1 cellular context compared by ENCODE assay signal in genomic region chr12:68686595-68687521, GRCh38.
TF ChIP-seq lines count a peak whose summit lies in the region.

TSS of gene NUP107 (plus strand) at chr12:68686978. CDS start at chr12:68687066, 88 bp downstream.

TF ChIP-seq in K562, 482 proteins besides CTCF, POLR2A, EP300 and RAD21 (continued from another document and continues in another):
- TF ChIP-seq ZBTB49 (CRISPR knock-in tag; IDR thresholded peaks at IDR 0.05; ENCODE audit: borderline replicate concordance) (no peak), NR4A1 (CRISPR knock-in tag; IDR thresholded peaks at IDR 0.05) (no peak), NR4A1 (tag; IDR thresholded peaks at IDR 0.05) (peak; percentile 59), TAF15 (IDR thresholded peaks at IDR 0.05; ENCODE audit: low read depth, low read length) (no peak), TRIM28 (IDR thresholded peaks at IDR 0.05) (no peak), KLF1 (tag; IDR thresholded peaks at IDR 0.05) (peak; percentile 92), THAP7 (CRISPR knock-in tag; IDR thresholded peaks at IDR 0.05) (no peak; the same call in 1 of the 2 replicates), ZNF174 (CRISPR knock-in tag; IDR thresholded peaks at IDR 0.05) (no peak), POLR2AphosphoS5 (IDR thresholded peaks at IDR 0.05; ENCODE audit: control insufficient read depth, insufficient read depth, low read depth, low read length) (peak; percentile 91), KAT2B (IDR thresholded peaks at IDR 0.05; ENCODE audit: low read depth, low read length) (no peak), ZSCAN29 (IDR thresholded peaks at IDR 0.05) (no peak), ZNF785 (CRISPR knock-in tag; IDR thresholded peaks at IDR 0.05) (no peak), FOSL1 (tag; conservative IDR thresholded peaks at IDR 0.05) (peak; percentile 68; the same call in 1 of the 2 replicates), ZNF695 (CRISPR knock-in tag; IDR thresholded peaks at IDR 0.05) (no peak), PCBP2 (IDR thresholded peaks at IDR 0.05; ENCODE audit: low read depth, low read length, poor library complexity, severe bottlenecking) (no peak), HMG20B (CRISPR knock-in tag; IDR thresholded peaks at IDR 0.05) (no peak), SMC3 (conservative IDR thresholded peaks at IDR 0.05; ENCODE audit: insufficient read depth, low read depth, low read length) (no peak), MED1 (CRISPR knock-in tag; IDR thresholded peaks at IDR 0.05; ENCODE audit: borderline replicate concordance) (no peak), POLR2AphosphoS2 (IDR thresholded peaks at IDR 0.05; ENCODE audit: low read length) (no peak), ZNF408 (CRISPR knock-in tag; IDR thresholded peaks at IDR 0.05; ENCODE audit: low read depth) (no peak), CTBP1 (IDR thresholded peaks at IDR 0.05; ENCODE audit: borderline replicate concordance) (peak; percentile 90), SP1 (CRISPR knock-in tag; IDR thresholded peaks at IDR 0.05) (peak; percentile 82), MXI1 (IDR thresholded peaks at IDR 0.05; ENCODE audit: low read depth, low read length) (no peak), KDM5B (IDR thresholded peaks at IDR 0.05; ENCODE audit: insufficient replicate concordance, low read depth, low read length) (peak; percentile 77), RBM25 (IDR thresholded peaks at IDR 0.05; ENCODE audit: low read depth, low read length, severe bottlenecking) (no peak), FOXJ3 (CRISPR knock-in tag; IDR thresholded peaks at IDR 0.05) (no peak), NONO (IDR thresholded peaks at IDR 0.05; ENCODE audit: low read depth in 2 of 2, low read length in 1 of 2) (0 out of 4 replicates have a peak, but pooled peaks of 1 of the 2 experiments have one; percentile 40), RFX5 (IDR thresholded peaks at IDR 0.05; ENCODE audit: low read depth, low read length) (no peak), MBD2 (IDR thresholded peaks at IDR 0.05; ENCODE audit: borderline replicate concordance, low read depth) (peak; percentile 88), ZNF583 (CRISPR knock-in tag; IDR thresholded peaks at IDR 0.05) (peak; percentile 71; the same call in 1 of the 2 replicates), NR3C1 (CRISPR knock-in tag; IDR thresholded peaks at IDR 0.05) (no peak), TBL1XR1 (IDR thresholded peaks at IDR 0.05; ENCODE audit: low read length in 2 of 2) (peak; percentile 79 to 92; a peak in 3 of 4 replicates), JUN (IDR thresholded peaks at IDR 0.05; ENCODE audit: borderline replicate concordance, low read depth, low read length) (peak; percentile 71), JUN (CRISPR knock-in tag; IDR thresholded peaks at IDR 0.05; ENCODE audit: borderline replicate concordance) (no peak), ZNF282 (CRISPR knock-in tag; IDR thresholded peaks at IDR 0.05) (no peak), DEAF1 (CRISPR knock-in tag; IDR thresholded peaks at IDR 0.05) (peak; percentile 13; the same call in 1 of the 2 replicates), FUS (optimal IDR thresholded peaks at IDR 0.05; ENCODE audit: low read depth, low read length) (no peak), CGGBP1 (CRISPR knock-in tag; IDR thresholded peaks at IDR 0.05) (no peak), E2F1 (CRISPR knock-in tag; IDR thresholded peaks at IDR 0.05) (peak; percentile 65; the same call in 1 of the 2 replicates), ZEB2 (IDR thresholded peaks at IDR 0.05) (peak; percentile 96), TCFL5 (CRISPR knock-in tag; conservative IDR thresholded peaks at IDR 0.05) (no peak)
- TF ChIP-seq, protein P1, sequence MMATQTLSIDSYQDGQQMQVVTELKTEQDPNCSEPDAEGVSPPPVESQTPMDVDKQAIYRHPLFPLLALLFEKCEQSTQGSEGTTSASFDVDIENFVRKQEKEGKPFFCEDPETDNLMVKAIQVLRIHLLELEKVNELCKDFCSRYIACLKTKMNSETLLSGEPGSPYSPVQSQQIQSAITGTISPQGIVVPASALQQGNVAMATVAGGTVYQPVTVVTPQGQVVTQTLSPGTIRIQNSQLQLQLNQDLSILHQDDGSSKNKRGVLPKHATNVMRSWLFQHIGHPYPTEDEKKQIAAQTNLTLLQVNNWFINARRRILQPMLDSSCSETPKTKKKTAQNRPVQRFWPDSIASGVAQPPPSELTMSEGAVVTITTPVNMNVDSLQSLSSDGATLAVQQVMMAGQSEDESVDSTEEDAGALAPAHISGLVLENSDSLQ (IDR thresholded peaks at IDR 0.05), result peak; percentile 83
- TF ChIP-seq, protein P2, sequence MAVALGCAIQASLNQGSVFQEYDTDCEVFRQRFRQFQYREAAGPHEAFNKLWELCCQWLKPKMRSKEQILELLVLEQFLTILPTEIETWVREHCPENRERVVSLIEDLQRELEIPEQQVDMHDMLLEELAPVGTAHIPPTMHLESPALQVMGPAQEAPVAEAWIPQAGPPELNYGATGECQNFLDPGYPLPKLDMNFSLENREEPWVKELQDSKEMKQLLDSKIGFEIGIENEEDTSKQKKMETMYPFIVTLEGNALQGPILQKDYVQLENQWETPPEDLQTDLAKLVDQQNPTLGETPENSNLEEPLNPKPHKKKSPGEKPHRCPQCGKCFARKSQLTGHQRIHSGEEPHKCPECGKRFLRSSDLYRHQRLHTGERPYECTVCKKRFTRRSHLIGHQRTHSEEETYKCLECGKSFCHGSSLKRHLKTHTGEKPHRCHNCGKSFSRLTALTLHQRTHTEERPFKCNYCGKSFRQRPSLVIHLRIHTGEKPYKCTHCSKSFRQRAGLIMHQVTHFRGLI (CRISPR knock-in tag; IDR thresholded peaks at IDR 0.05), result no peak
- TF ChIP-seq, protein P3, sequence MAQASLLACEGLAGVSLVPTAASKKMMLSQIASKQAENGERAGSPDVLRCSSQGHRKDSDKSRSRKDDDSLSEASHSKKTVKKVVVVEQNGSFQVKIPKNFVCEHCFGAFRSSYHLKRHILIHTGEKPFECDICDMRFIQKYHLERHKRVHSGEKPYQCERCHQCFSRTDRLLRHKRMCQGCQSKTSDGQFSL (CRISPR knock-in tag; IDR thresholded peaks at IDR 0.05), result no peak
- TF ChIP-seq, protein P3 (tag; IDR thresholded peaks at IDR 0.05), result no peak
- TF ChIP-seq, protein P4, sequence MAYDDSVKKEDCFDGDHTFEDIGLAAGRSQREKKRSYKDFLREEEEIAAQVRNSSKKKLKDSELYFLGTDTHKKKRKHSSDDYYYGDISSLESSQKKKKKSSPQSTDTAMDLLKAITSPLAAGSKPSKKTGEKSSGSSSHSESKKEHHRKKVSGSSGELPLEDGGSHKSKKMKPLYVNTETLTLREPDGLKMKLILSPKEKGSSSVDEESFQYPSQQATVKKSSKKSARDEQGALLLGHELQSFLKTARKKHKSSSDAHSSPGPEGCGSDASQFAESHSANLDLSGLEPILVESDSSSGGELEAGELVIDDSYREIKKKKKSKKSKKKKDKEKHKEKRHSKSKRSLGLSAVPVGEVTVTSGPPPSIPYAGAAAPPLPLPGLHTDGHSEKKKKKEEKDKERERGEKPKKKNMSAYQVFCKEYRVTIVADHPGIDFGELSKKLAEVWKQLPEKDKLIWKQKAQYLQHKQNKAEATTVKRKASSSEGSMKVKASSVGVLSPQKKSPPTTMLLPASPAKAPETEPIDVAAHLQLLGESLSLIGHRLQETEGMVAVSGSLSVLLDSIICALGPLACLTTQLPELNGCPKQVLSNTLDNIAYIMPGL (CRISPR knock-in tag; IDR thresholded peaks at IDR 0.05), result peak; percentile 47; the same call in 1 of the 2 replicates
- TF ChIP-seq, protein P5, sequence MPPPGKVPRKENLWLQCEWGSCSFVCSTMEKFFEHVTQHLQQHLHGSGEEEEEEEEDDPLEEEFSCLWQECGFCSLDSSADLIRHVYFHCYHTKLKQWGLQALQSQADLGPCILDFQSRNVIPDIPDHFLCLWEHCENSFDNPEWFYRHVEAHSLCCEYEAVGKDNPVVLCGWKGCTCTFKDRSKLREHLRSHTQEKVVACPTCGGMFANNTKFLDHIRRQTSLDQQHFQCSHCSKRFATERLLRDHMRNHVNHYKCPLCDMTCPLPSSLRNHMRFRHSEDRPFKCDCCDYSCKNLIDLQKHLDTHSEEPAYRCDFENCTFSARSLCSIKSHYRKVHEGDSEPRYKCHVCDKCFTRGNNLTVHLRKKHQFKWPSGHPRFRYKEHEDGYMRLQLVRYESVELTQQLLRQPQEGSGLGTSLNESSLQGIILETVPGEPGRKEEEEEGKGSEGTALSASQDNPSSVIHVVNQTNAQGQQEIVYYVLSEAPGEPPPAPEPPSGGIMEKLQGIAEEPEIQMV (tag; conservative IDR thresholded peaks at IDR 0.05; ENCODE audit: low read depth), result no peak
- TF ChIP-seq, protein P6, sequence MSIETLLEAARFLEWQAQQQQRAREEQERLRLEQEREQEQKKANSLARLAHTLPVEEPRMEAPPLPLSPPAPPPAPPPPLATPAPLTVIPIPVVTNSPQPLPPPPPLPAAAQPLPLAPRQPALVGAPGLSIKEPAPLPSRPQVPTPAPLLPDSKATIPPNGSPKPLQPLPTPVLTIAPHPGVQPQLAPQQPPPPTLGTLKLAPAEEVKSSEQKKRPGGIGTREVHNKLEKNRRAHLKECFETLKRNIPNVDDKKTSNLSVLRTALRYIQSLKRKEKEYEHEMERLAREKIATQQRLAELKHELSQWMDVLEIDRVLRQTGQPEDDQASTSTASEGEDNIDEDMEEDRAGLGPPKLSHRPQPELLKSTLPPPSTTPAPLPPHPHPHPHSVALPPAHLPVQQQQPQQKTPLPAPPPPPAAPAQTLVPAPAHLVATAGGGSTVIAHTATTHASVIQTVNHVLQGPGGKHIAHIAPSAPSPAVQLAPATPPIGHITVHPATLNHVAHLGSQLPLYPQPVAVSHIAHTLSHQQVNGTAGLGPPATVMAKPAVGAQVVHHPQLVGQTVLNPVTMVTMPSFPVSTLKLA (conservative IDR thresholded peaks at IDR 0.05), result peak; percentile 80 to 91
- TF ChIP-seq, protein P7, sequence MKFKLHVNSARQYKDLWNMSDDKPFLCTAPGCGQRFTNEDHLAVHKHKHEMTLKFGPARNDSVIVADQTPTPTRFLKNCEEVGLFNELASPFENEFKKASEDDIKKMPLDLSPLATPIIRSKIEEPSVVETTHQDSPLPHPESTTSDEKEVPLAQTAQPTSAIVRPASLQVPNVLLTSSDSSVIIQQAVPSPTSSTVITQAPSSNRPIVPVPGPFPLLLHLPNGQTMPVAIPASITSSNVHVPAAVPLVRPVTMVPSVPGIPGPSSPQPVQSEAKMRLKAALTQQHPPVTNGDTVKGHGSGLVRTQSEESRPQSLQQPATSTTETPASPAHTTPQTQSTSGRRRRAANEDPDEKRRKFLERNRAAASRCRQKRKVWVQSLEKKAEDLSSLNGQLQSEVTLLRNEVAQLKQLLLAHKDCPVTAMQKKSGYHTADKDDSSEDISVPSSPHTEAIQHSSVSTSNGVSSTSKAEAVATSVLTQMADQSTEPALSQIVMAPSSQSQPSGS (CRISPR knock-in tag; IDR thresholded peaks at IDR 0.05), result no peak
- TF ChIP-seq, protein P8, sequence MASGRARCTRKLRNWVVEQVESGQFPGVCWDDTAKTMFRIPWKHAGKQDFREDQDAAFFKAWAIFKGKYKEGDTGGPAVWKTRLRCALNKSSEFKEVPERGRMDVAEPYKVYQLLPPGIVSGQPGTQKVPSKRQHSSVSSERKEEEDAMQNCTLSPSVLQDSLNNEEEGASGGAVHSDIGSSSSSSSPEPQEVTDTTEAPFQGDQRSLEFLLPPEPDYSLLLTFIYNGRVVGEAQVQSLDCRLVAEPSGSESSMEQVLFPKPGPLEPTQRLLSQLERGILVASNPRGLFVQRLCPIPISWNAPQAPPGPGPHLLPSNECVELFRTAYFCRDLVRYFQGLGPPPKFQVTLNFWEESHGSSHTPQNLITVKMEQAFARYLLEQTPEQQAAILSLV (tag; IDR thresholded peaks at IDR 0.05), result no peak
